In genomic region chr12:101407438-101408345, GRCh38 we compare ENCODE assay signal across 8 cellular contexts. TPM values are rescaled to one million over a fixed set of nuclear protein-coding genes. Genes with fewer than 3 reads are reported as not detected.
A peak's percentile ranks its signal among the peaks of the same experiment; 100 is the strongest.
DNase-seq lines count a peak whose midpoint lies in the region; ATAC-seq and TF ChIP-seq lines count a peak whose summit lies in the region.

Gene ARL1 (minus strand): TSS chr12:101407772. CDS start chr12:101407645, 127 bp downstream.

- TF ChIP-seq CTCF in IMR-90 (conservative IDR thresholded peaks at IDR 0.05; ENCODE audit: low read depth, low read length) = no peak
- no peak for TF ChIP-seq CTCF in PC-9 (conservative IDR thresholded peaks at IDR 0.05)

- intact Hi-C loops in IMR-90 (cut with micrococcal nuclease) (no loop called here), PC-9 (cut with micrococcal nuclease; ENCODE audit: unreplicated experiment) (loop anchor here (5.0 kb wide), 1 partner anchor 530 kb away; no protein-coding TSS in a partner anchor)

- POLR2A ChIA-PET in IMR-90 (lab: Charles Lee; ENCODE audit: unreplicated experiment) (no interaction called here), PC-9 (lab: Charles Lee; ENCODE audit: unreplicated experiment) (interaction anchor here (0.6 to 0.7 kb wide), 2 partner anchors 22 to 128 kb away, joined by 4 to 6 read pairs; no protein-coding TSS in a partner anchor)

- peak within 1 kb of the TSS; percentile 95 for H2AK9ac ChIP-seq in IMR-90 (replicated peaks; ENCODE audit: low read depth, low read length, poor library complexity)

- H3K18ac ChIP-seq in IMR-90 (ENCODE audit: low read depth, low read length) = peak within 1 kb of the TSS; percentile 83

- H2BK120ac ChIP-seq in IMR-90 (ENCODE audit: low read depth, low read length) = peak within 1 kb of the TSS; percentile 95

- H3K79me2 ChIP-seq in PC-9 (ENCODE audit: low read depth) = peaks cover 47% of the 10 kb centered on the region

- peak; percentile 83 for TF ChIP-seq POLR2A in IMR-90 (IDR thresholded peaks at IDR 0.05; ENCODE audit: low read depth, low read length)
- TF ChIP-seq POLR2A in erythroblast (IDR thresholded peaks at IDR 0.05; ENCODE audit: low read length) = peak; percentile 86

- DNase-seq in DMS153 treated with DMSO at 0.1 percent for 48 hours (lab: John Stamatoyannopoulos, UW; ENCODE audit: unreplicated experiment) = peak; percentile 51
- DNase-seq in IMR-90 = peak; percentile 89
- DNase-seq in PC-9 = peak; percentile 72 to 81
- peak; percentile 81 for DNase-seq in activated T-cell treated with anti-CD3 and anti-CD28 coated beads, Interleukin-2, amount 50 U/mL, for 1 hour
- DNase-seq in erythroblast (lab: John Stamatoyannopoulos, UW) = peak; percentile 93 to 95
- DNase-seq in stimulated activated CD8-positive, alpha-beta memory T cell treated with anti-CD3 and anti-CD28 coated beads, Interleukin-4, amount 100 ng/mL, for 48 hours = peak; percentile 90

- H2BK20ac ChIP-seq in IMR-90 (ENCODE audit: low read depth, low read length) = peak within 1 kb of the TSS; percentile 94

- dilution Hi-C loops in IMR-90 (cut with HindIII; ENCODE audit: low sequenced_read_pairs, unreplicated experiment) = no loop called here

- H3K27me3 ChIP-seq in IMR-90 (ENCODE audit: control insufficient read depth, insufficient read depth, low read length) = no peaks in the 10 kb centered on the region
- H3K27me3 ChIP-seq in PC-9 (ENCODE audit: insufficient read depth, low read depth) = no peaks in the 10 kb centered on the region
- H3K27me3 ChIP-seq in mucosa of stomach (ENCODE audit: control insufficient read depth, insufficient read depth, low read length) = no peaks in the 10 kb centered on the region

- H3K79me1 ChIP-seq in IMR-90 (ENCODE audit: low read depth in 1 of 2, low read length in 2 of 2) = peaks cover 2 to 16% of the 10 kb centered on the region in 2 experiments; a peak in 3 of 4 replicates

- peaks cover 24% of the 10 kb centered on the region for H3F3A ChIP-seq in PC-9 (ENCODE audit: insufficient read depth, low read depth)

- peak; percentile 84 for ATAC-seq in GM21529 (IDR thresholded peaks at IDR 0.05; ENCODE audit: unreplicated experiment)
- ATAC-seq in IMR-90 (ENCODE audit: low read depth) = peak; percentile 93

- H3K4me1 ChIP-seq in IMR-90 (ENCODE audit: control insufficient read depth, insufficient read depth, low read length) (no peaks in the 10 kb centered on the region), PC-9 (replicated peaks; ENCODE audit: insufficient read depth) (peaks cover 26% of the 10 kb centered on the region), mucosa of stomach (ENCODE audit: control insufficient read depth, insufficient read depth, low read length) (no peaks in the 10 kb centered on the region)

- in situ Hi-C loops in IMR-90 (cut with MboI; ENCODE audit: low sequenced_read_pairs) = no loop called here

- H3K27ac ChIP-seq in IMR-90 (ENCODE audit: insufficient read depth, low read length) (peak within 1 kb of the TSS; percentile 97), PC-9 (peak within 1 kb of the TSS; percentile 95)

- H4K5ac ChIP-seq in IMR-90 (ENCODE audit: low read depth, low read length) = peak within 1 kb of the TSS; percentile 98

- H3K9ac ChIP-seq in IMR-90 (ENCODE audit: low read depth, low read length) = peak within 1 kb of the TSS; percentile 99
- H3K9ac ChIP-seq in mucosa of stomach (ENCODE audit: low read length) = peak within 1 kb of the TSS; percentile 97

- peak within 1 kb of the TSS; percentile 64 for H2BK15ac ChIP-seq in IMR-90 (ENCODE audit: low read depth, low read length)

- peak within 1 kb of the TSS; percentile 95 for H3K4ac ChIP-seq in IMR-90 (ENCODE audit: low read depth, low read length)

- H2AFZ ChIP-seq in IMR-90 (replicated peaks; ENCODE audit: low read length, poor library complexity) (peak within 1 kb of the TSS; percentile 97), PC-9 (peak within 1 kb of the TSS; percentile 97)

- peak within 1 kb of the TSS; percentile 92 for H3K23ac ChIP-seq in IMR-90 (ENCODE audit: low read depth, low read length)

- peak within 1 kb of the TSS; percentile 100 for H3K56ac ChIP-seq in IMR-90 (ENCODE audit: extremely low read depth, insufficient read depth, low read length)

- H3K36me3 ChIP-seq in IMR-90 (ENCODE audit: control insufficient read depth, insufficient read depth, low read length) (peaks cover 3% of the 10 kb centered on the region), PC-9 (ENCODE audit: low read depth) (peaks cover 7% of the 10 kb centered on the region), mucosa of stomach (ENCODE audit: control insufficient read depth, insufficient read depth, low read length) (no peaks in the 10 kb centered on the region)

- H3K9me1 ChIP-seq in IMR-90 (ENCODE audit: insufficient read depth, low read length) = no peaks in the 10 kb centered on the region

- peak within 1 kb of the TSS; percentile 93 for H3K4me2 ChIP-seq in IMR-90 (ENCODE audit: low read depth, low read length)
- H3K4me2 ChIP-seq in PC-9 = peak within 1 kb of the TSS; percentile 98

- CTCF ChIA-PET in IMR-90 (lab: Yijun Ruan, JAX) = no interaction called here
- CTCF ChIA-PET in PC-9 (lab: Charles Lee) = interaction anchor here (1.1 kb wide), 1 partner anchor 1403 kb away, joined by 4 read pairs; no protein-coding TSS in a partner anchor

- peak within 1 kb of the TSS; percentile 94 for H4K91ac ChIP-seq in IMR-90 (ENCODE audit: insufficient read depth, low read depth, low read length)

- TF ChIP-seq RAD21 in IMR-90 (IDR thresholded peaks at IDR 0.05; ENCODE audit: low read length) = no peak

- H2AK5ac ChIP-seq in IMR-90 (ENCODE audit: low read depth, low read length) = peak within 1 kb of the TSS; percentile 68; the same call in 1 of the 2 replicates

- H3K4me3 ChIP-seq in IMR-90 (ENCODE audit: insufficient read depth, low read depth, low read length) (peak within 1 kb of the TSS; percentile 90), PC-9 (peak within 1 kb of the TSS; percentile 100), mucosa of stomach (ENCODE audit: low read length) (peak within 1 kb of the TSS; percentile 89)

- H4K20me1 ChIP-seq in IMR-90 (ENCODE audit: insufficient read depth, low read length) (peaks cover 16% of the 10 kb centered on the region; the same call in 1 of the 2 replicates), PC-9 (ENCODE audit: insufficient read depth) (peaks cover 19% of the 10 kb centered on the region)

- H3K14ac ChIP-seq in IMR-90 (replicated peaks; ENCODE audit: low read depth, low read length) = peak within 1 kb of the TSS; percentile 91

- H3K9me3 ChIP-seq in IMR-90 (ENCODE audit: control insufficient read depth, insufficient read depth, low read length) = no peaks in the 10 kb centered on the region
- no peaks in the 10 kb centered on the region for H3K9me3 ChIP-seq in PC-9 (ENCODE audit: insufficient read depth, low read depth)
- no peaks in the 10 kb centered on the region for H3K9me3 ChIP-seq in mucosa of stomach (ENCODE audit: control insufficient read depth, low read length)

- peak within 1 kb of the TSS; percentile 91 for H2BK5ac ChIP-seq in IMR-90 (ENCODE audit: low read depth, low read length, poor library complexity, severe bottlenecking)

- BruUV-seq in IMR-90 (replicated peaks; lab: Mats Ljungman, UMichigan) (no TSS peak), PC-9 (replicated peaks; lab: Mats Ljungman, UMichigan) (no TSS peak)

- WGBS in IMR-90 (ENCODE audit: extremely low coverage in 2 of 2, insufficient read length in 1 of 2), 2 experiments = 1% methylated on average over 31 of the region's 71 CpGs; no CpG with 5 or more reads in 1 of the 2 experiments

- no peaks in the 10 kb centered on the region for H3K9me2 ChIP-seq in PC-9 (ENCODE audit: insufficient read depth)

- H4K8ac ChIP-seq in IMR-90 (ENCODE audit: low read depth in 2 of 2, low read length in 2 of 2) = peak within 1 kb of the TSS; percentile 97

TF ChIP-seq in IMR-90, 13 proteins besides CTCF, POLR2A, EP300 and RAD21:
- no peak for TF ChIP-seq ELK1 (IDR thresholded peaks at IDR 0.05; ENCODE audit: borderline replicate concordance, low read depth, low read length)
- TF ChIP-seq FOS (IDR thresholded peaks at IDR 0.05; ENCODE audit: low read depth, low read length) = 0 out of 2 replicates have a peak, but pooled peaks have one; percentile 34
- TF ChIP-seq RFX5 (IDR thresholded peaks at IDR 0.05; ENCODE audit: low read depth, low read length) = no peak
- peak; percentile 84 for TF ChIP-seq MXI1 (IDR thresholded peaks at IDR 0.05; ENCODE audit: borderline replicate concordance, low read depth, low read length)
- TF ChIP-seq SMC3 (IDR thresholded peaks at IDR 0.05; ENCODE audit: low read depth, low read length) = no peak
- TF ChIP-seq MAZ (IDR thresholded peaks at IDR 0.05; ENCODE audit: borderline replicate concordance, low read depth, low read length) = peak; percentile 64; the same call in 1 of the 2 replicates

RNA-seq across cellular contexts. Expression of gene ARL1, which starts in this region (rescaled TPM):
- total RNA-seq in IMR-90 (2012; rRNA removed) (126 and 163 TPM in 2 replicates), PC-9 (2021) (60.6 and 71.9 TPM in 2 replicates)
- polyA plus RNA-seq in IMR-90 (2012; rRNA removed) = 113 and 124 TPM in 2 replicates
- polyA plus RNA-seq in IMR-90 (2012; cell fraction: cytosol; rRNA removed) = 7.5 and 23.1 TPM in 2 replicates
- 9.0 and 67.1 TPM in 2 replicates for polyA plus RNA-seq in IMR-90 (2012; cell fraction: nucleus; rRNA removed; ENCODE audit: low replicate concordance)

Comparison
In these comparisons a context has a peak if more than half of its experiments do, and no peak if none do; other contexts are left out.
1. Peak in every context shown above with its lines: DNase-seq, ATAC-seq, H3K4me3 ChIP-seq and H3K27ac ChIP-seq.